In the genomic region with DNA sequence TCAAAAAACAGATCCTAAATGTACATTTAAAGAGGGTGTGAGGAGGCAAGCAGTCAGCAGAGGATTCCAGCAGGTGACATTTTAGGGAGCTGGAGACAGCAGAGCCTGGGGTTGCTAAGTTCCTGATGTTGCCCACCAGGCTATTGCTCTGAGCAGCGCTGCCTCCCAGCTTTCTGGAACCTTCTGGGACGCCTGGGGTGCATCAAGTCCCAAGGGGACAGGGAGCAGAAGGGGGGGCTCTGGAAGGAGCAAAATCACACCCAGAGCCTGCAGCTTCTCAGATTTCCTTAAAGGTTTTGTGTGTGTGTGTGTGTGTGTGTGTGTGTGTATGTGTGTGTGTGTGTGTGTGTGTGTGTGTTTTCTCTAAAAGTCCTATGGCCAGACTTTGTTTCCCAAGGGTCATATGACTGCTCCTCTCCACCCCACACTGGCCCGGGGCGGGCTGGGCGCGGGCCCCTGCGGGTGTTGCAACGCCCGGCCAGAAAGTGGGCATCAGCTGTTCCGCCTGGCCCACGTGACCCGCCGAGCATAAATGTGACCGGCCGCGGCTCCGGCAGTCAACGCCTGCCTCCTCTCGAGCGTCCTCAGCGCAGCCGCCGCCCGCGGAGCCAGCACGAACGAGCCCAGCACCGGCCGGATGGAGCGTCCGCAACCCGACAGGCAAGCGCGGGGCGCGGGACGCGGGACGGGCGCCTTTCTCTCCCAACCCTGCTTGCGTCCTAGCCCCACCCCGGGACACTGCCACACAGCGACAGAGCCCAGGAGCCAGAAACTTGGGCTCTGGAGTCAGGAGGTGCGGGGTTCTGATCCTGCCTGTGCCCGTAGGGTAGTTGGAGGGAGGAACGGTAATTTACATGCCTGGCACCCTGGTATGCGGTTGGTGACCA, we compare ENCODE assay signal across 8 cellular contexts. TPM values are rescaled to one million over a fixed set of nuclear protein-coding genes. Genes with fewer than 3 reads are reported as not detected.
A peak's percentile ranks its signal among the peaks of the same experiment; 100 is the strongest.
DNase-seq lines count a peak whose midpoint lies in the region; ATAC-seq and TF ChIP-seq lines count a peak whose summit lies in the region.

HMOX1 (plus strand) TSS at position 560 of the 887 bp plus-strand sequence; CDS start at position 638, 78 bp downstream.

- peak within 1 kb of the TSS; percentile 81 for H3K4me3 ChIP-seq in endodermal cell (ENCODE audit: low read length)

- peak; percentile 49 for ATAC-seq in HG02970 (IDR thresholded peaks at IDR 0.05; ENCODE audit: low FRiP score, unreplicated experiment)
- ATAC-seq in activated CD8-positive, alpha-beta memory T cell treated with anti-CD3 and anti-CD28 coated beads, Interleukin-2, amount 10 ng/mL, durations not matched to agents 7 days and 5 days: peak; percentile 93

- peaks cover 10% of the 10 kb centered on the region for H3K27me3 ChIP-seq in endodermal cell (ENCODE audit: control insufficient read depth, insufficient read depth, low read length, poor library complexity, severe bottlenecking)

- H3K36me3 ChIP-seq in endodermal cell (ENCODE audit: control insufficient read depth, insufficient read depth, low read length): peaks cover 6% of the 10 kb centered on the region

- DNase-seq in NCI-H2029 (lab: John Stamatoyannopoulos, UW): peak; percentile 80
- DNase-seq in NCI-H2029 treated with DMSO at 0.1 percent for 48 hours (lab: John Stamatoyannopoulos, UW): no peak
- DNase-seq in NCI-H748 (lab: John Stamatoyannopoulos, UW; ENCODE audit: unreplicated experiment): peak; percentile 71
- peak; percentile 79 for DNase-seq in activated CD8-positive, alpha-beta memory T cell treated with anti-CD3 and anti-CD28 coated beads, Interleukin-2, amount 10 ng/mL, durations not matched to agents 7 days and 5 days
- DNase-seq in endodermal cell: peak; percentile 92
- peak; percentile 91 to 92 for DNase-seq in lung microvascular endothelial cell (ENCODE audit: low read depth in 2 of 2)
- peak; percentile 20 for DNase-seq in stimulated activated CD8-positive, alpha-beta memory T cell treated with anti-CD3 and anti-CD28 coated beads, Interleukin-15, amount 100 ng/mL, for 24 hours (ENCODE audit: low read depth)

- H3K9ac ChIP-seq in endodermal cell (ENCODE audit: extremely low read depth, low read length, poor library complexity, severe bottlenecking): peak within 1 kb of the TSS; percentile 40

- no peaks in the 10 kb centered on the region for H3K36me3 Mint-ChIP-seq in activated CD8-positive, alpha-beta memory T cell treated with anti-CD3 and anti-CD28 coated beads, Interleukin-2, amount 10 ng/mL, durations not matched to agents 7 days and 5 days
- peaks cover 12% of the 10 kb centered on the region for H3K36me3 Mint-ChIP-seq in endodermal cell (ENCODE audit: low read depth)

- no peak within 1 kb of the TSS for H3K27ac ChIP-seq in endodermal cell (ENCODE audit: low read depth, low read length)

- TF ChIP-seq CTCF in endodermal cell (conservative IDR thresholded peaks at IDR 0.05): no peak

- peak within 1 kb of the TSS; percentile 58 for H3K4me3 Mint-ChIP-seq in activated CD8-positive, alpha-beta memory T cell treated with anti-CD3 and anti-CD28 coated beads, Interleukin-2, amount 10 ng/mL, durations not matched to agents 7 days and 5 days
- peak within 1 kb of the TSS; percentile 56 for H3K4me3 Mint-ChIP-seq in endodermal cell

- peaks cover 33% of the 10 kb centered on the region for H3K27me3 Mint-ChIP-seq in activated CD8-positive, alpha-beta memory T cell treated with anti-CD3 and anti-CD28 coated beads, Interleukin-2, amount 10 ng/mL, durations not matched to agents 7 days and 5 days
- peaks cover 17% of the 10 kb centered on the region for H3K27me3 Mint-ChIP-seq in endodermal cell (ENCODE audit: insufficient read depth)

- peaks cover 19% of the 10 kb centered on the region for H3K4me1 ChIP-seq in endodermal cell (ENCODE audit: control insufficient read depth, insufficient read depth, low read length)

- H3K9me3 ChIP-seq in endodermal cell (ENCODE audit: control insufficient read depth, low read length): no peaks in the 10 kb centered on the region

- WGBS in endodermal cell (ENCODE audit: insufficient coverage in 1 of 2, insufficient read length in 1 of 2), 2 experiments: 10 to 13% methylated on average over 20 to 47 of the region's 47 CpGs

- no peaks in the 10 kb centered on the region for H3K9me3 Mint-ChIP-seq in activated CD8-positive, alpha-beta memory T cell treated with anti-CD3 and anti-CD28 coated beads, Interleukin-2, amount 10 ng/mL, durations not matched to agents 7 days and 5 days (ENCODE audit: low read depth)
- H3K9me3 Mint-ChIP-seq in endodermal cell: no peaks in the 10 kb centered on the region

- peaks cover 23% of the 10 kb centered on the region for H3K4me1 Mint-ChIP-seq in activated CD8-positive, alpha-beta memory T cell treated with anti-CD3 and anti-CD28 coated beads, Interleukin-2, amount 10 ng/mL, durations not matched to agents 7 days and 5 days
- H3K4me1 Mint-ChIP-seq in endodermal cell: peaks cover 49% of the 10 kb centered on the region

- CTCF ChIA-PET in activated CD8-positive, alpha-beta memory T cell treated with anti-CD3 and anti-CD28 coated beads, Interleukin-2, amount 10 ng/mL, durations not matched to agents 7 days and 5 days (lab: Charles Lee): interaction anchor here (0.8 to 1.2 kb wide), 2 partner anchors 30 to 114 kb away, joined by 3 to 4 read pairs; no protein-coding TSS in a partner anchor

- peak within 1 kb of the TSS; percentile 28 for H3K27ac Mint-ChIP-seq in activated CD8-positive, alpha-beta memory T cell treated with anti-CD3 and anti-CD28 coated beads, Interleukin-2, amount 10 ng/mL, durations not matched to agents 7 days and 5 days
- H3K27ac Mint-ChIP-seq in endodermal cell: peak within 1 kb of the TSS; percentile 91

RNA-seq across cellular contexts. Expression of gene HMOX1, which starts in this region (rescaled TPM):
- total RNA-seq in activated CD8-positive, alpha-beta memory T cell treated with anti-CD3 and anti-CD28 coated beads, Interleukin-2, amount 10 ng/mL, durations not matched to agents 7 days and 5 days: 1 to 10 TPM in 1 of 2 experiments, under 1 TPM in 1; 0.88 to 6.0 TPM
- total RNA-seq in endodermal cell: 10 to 100 TPM; 11.4 to 21.6 TPM
- 14.4 TPM for polyA plus RNA-seq in endodermal cell (2013, experiment 1 of 2)
- 12.5 TPM for polyA plus RNA-seq in endodermal cell (2013, experiment 2 of 2)
- 50.3 and 60.7 TPM in 2 replicates for total RNA-seq in lung microvascular endothelial cell
